ENCODE assay signal across 21 cellular contexts in the genomic region with DNA sequence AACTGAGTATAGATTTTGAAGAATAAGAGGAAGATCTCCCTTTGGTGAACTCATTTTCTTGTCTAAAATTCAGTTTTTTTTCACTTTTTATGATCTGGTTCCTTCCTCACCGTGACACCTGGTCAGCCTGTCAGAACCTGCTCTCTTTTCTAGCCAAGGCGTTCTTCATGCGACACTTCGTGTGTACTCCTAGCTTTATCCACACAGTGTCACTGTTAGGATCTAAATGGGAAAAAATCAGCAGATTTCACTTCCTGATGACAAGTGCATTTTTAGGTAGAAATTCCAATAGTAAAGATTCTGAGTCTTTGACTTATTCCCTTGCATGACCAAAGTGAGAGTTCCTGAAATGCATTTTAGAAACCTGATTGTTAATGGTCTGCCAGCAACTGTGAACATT.
"Had no signal": no experiment of that assay in that cellular context is flagged by ENCODE, and none has a peak within 500 bp of the region (broad histone marks: within the 10 kb centered on the region; RNA-seq: fewer than 3 reads in every experiment).

No MANE protein-coding gene starts in this region.

- H3K27me3 Mint-ChIP-seq: activated CD4-positive, alpha-beta memory T cell treated with anti-CD3 and anti-CD28 coated beads, Interleukin-2, amount 10 ng/mL, durations not matched to agents 7 days and 5 days; activated naive CD4-positive, alpha-beta T cell treated with anti-CD3 and anti-CD28 coated beads, Interleukin-2, amount 10 ng/mL, durations not matched to agents 7 days and 5 days; activated T-cell treated with anti-CD3 and anti-CD28 coated beads, Interleukin-2, amount 50 U/mL, for 24 hours; memory B cell; progenitor cell of endocrine pancreas had no signal

- H3K36me3 ChIP-seq: gastrocnemius medialis, right atrium auricular region, tibial nerve, vagina, WERI-Rb-1 had no signal

- H3K4me1 ChIP-seq: gastrocnemius medialis, right atrium auricular region, tibial nerve, vagina had no signal

- H3K9me3 ChIP-seq: gastrocnemius medialis, right atrium auricular region, tibial nerve, vagina had no signal

- FAIRE-seq: astrocyte, small intestine had no signal

- H3K27ac Mint-ChIP-seq: activated CD4-positive, alpha-beta memory T cell treated with anti-CD3 and anti-CD28 coated beads, Interleukin-2, amount 10 ng/mL, durations not matched to agents 7 days and 5 days; activated CD4-positive, alpha-beta T cell treated with anti-CD3 and anti-CD28 coated beads for 36 hours; activated naive CD4-positive, alpha-beta T cell treated with anti-CD3 and anti-CD28 coated beads, Interleukin-2, amount 10 ng/mL, durations not matched to agents 7 days and 5 days; activated T-cell treated with anti-CD3 and anti-CD28 coated beads, Interleukin-2, amount 50 U/mL, for 24 hours; memory B cell; natural killer cell; progenitor cell of endocrine pancreas had no signal

- H3K27me3 ChIP-seq: gastrocnemius medialis, right atrium auricular region, tibial nerve, vagina had no signal

- ATAC-seq: activated CD4-positive, alpha-beta T cell treated with anti-CD3 and anti-CD28 coated beads for 36 hours; gastrocnemius medialis; left ventricle myocardium superior; natural killer cell had no signal

- DNase-seq: activated CD4-positive, alpha-beta memory T cell treated with anti-CD3 and anti-CD28 coated beads, Interleukin-2, amount 10 ng/mL, durations not matched to agents 7 days and 5 days; activated CD4-positive, alpha-beta T cell treated with anti-CD3 and anti-CD28 coated beads for 36 hours; activated naive CD4-positive, alpha-beta T cell treated with anti-CD3 and anti-CD28 coated beads, Interleukin-2, amount 10 ng/mL, durations not matched to agents 7 days and 5 days; activated T-cell treated with anti-CD3 and anti-CD28 coated beads, Interleukin-2, amount 50 U/mL, for 24 hours; erythroblast; gastrocnemius medialis; left ventricle myocardium superior; natural killer cell; occipital lobe; small intestine; stimulated activated CD4-positive, alpha-beta T cell treated with anti-CD3 and anti-CD28 coated beads, Interleukin-4, amount 100 ng/mL, for 24 hours; stimulated activated CD8-positive, alpha-beta memory T cell treated with anti-CD3 and anti-CD28 coated beads, Interleukin-4, amount 100 ng/mL, for 48 hours; stimulated activated naive CD4-positive, alpha-beta T cell treated with Interleukin-2 at 50 U/mL for 16 hours; substantia nigra; WERI-Rb-1 had no signal

- H3K36me3 Mint-ChIP-seq: activated naive CD4-positive, alpha-beta T cell treated with anti-CD3 and anti-CD28 coated beads, Interleukin-2, amount 10 ng/mL, durations not matched to agents 7 days and 5 days; natural killer cell had no signal

- H3K4me1 Mint-ChIP-seq: activated CD4-positive, alpha-beta memory T cell treated with anti-CD3 and anti-CD28 coated beads, Interleukin-2, amount 10 ng/mL, durations not matched to agents 7 days and 5 days; activated CD4-positive, alpha-beta T cell treated with anti-CD3 and anti-CD28 coated beads for 36 hours; activated naive CD4-positive, alpha-beta T cell treated with anti-CD3 and anti-CD28 coated beads, Interleukin-2, amount 10 ng/mL, durations not matched to agents 7 days and 5 days; memory B cell; natural killer cell had no signal

- H3K4me3 Mint-ChIP-seq: activated CD4-positive, alpha-beta memory T cell treated with anti-CD3 and anti-CD28 coated beads, Interleukin-2, amount 10 ng/mL, durations not matched to agents 7 days and 5 days; activated CD4-positive, alpha-beta T cell treated with anti-CD3 and anti-CD28 coated beads for 36 hours; activated naive CD4-positive, alpha-beta T cell treated with anti-CD3 and anti-CD28 coated beads, Interleukin-2, amount 10 ng/mL, durations not matched to agents 7 days and 5 days; activated T-cell treated with anti-CD3 and anti-CD28 coated beads, Interleukin-2, amount 50 U/mL, for 24 hours; memory B cell; natural killer cell had no signal

- H3K9me3 Mint-ChIP-seq: activated CD4-positive, alpha-beta memory T cell treated with anti-CD3 and anti-CD28 coated beads, Interleukin-2, amount 10 ng/mL, durations not matched to agents 7 days and 5 days; activated naive CD4-positive, alpha-beta T cell treated with anti-CD3 and anti-CD28 coated beads, Interleukin-2, amount 10 ng/mL, durations not matched to agents 7 days and 5 days; activated T-cell treated with anti-CD3 and anti-CD28 coated beads, Interleukin-2, amount 50 U/mL, for 24 hours; memory B cell had no signal

- H3K4me3 ChIP-seq: gastrocnemius medialis, right atrium auricular region, tibial nerve, vagina had no signal

- H3K27ac ChIP-seq: gastrocnemius medialis, right atrium auricular region, tibial nerve, vagina, WERI-Rb-1 had no signal
